Comparison of ENCODE assay signal across 13 cellular contexts in the genomic region with DNA sequence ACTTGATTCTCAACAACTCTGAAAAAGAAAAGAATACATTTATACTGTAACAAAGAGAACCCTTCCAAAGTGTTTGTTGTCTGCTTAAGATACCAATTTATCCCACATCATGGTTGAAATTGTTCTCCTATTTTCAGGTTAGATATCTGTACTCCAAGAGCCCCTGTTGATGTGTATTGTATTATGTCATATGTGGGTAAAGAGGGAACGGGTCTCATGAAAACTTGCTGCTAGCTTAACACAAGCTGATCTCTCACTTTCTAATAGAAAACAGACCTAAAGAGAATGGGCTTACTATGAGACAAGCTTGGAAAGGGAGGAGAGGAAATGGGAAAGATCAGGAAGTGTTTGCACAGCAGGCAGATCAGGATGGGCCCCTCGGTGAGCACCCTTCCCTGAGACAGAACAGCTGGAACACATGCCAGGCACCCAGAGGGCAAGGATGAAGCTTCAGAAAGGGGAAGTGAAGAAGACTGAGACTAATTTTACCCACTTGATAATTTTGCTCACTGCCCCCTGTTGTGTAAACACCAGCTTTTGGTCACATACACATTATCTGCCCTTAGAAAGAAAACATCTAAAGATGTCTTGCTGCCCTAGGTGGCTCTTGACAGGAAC.
DNase-seq lines count a peak whose midpoint lies in the region; ATAC-seq, FAIRE-seq and TF ChIP-seq lines count a peak whose summit lies in the region.
"Had no signal": no experiment of that assay in that cellular context is flagged by ENCODE, and none has a peak within 500 bp of the region (broad histone marks: within the 10 kb centered on the region; RNA-seq: fewer than 3 reads in every experiment).

No MANE protein-coding gene starts in this region.

- H3K4me3 ChIP-seq in endothelial cell of umbilical vein (replicated peaks in 1 of 3; ENCODE audit: insufficient read depth in 1 of 3, low read depth in 1 of 3, low read length in 3 of 3), result no peak overlapping the region
- no peak overlapping the region for H3K4me3 ChIP-seq in tibial nerve
- no peak overlapping the region for H3K4me3 ChIP-seq in right cardiac atrium (ENCODE audit: low read length)
- H3K4me3 ChIP-seq: dorsolateral prefrontal cortex had no signal

- no peak overlapping the region for H3K27ac Mint-ChIP-seq in activated naive CD4-positive, alpha-beta T cell treated with anti-CD3 and anti-CD28 coated beads, Interleukin-2, amount 10 ng/mL, durations not matched to agents 7 days and 5 days
- H3K27ac Mint-ChIP-seq: type B pancreatic cell had no signal

- no peak for FAIRE-seq in endothelial cell of umbilical vein (lab: Jason Lieb, UNC)

- H3K27me3 Mint-ChIP-seq in activated naive CD4-positive, alpha-beta T cell treated with anti-CD3 and anti-CD28 coated beads, Interleukin-2, amount 10 ng/mL, durations not matched to agents 7 days and 5 days, result peaks cover 6% of the 10 kb centered on the region
- H3K27me3 Mint-ChIP-seq: type B pancreatic cell had no signal

- TF ChIP-seq EP300 in tibial nerve (IDR thresholded peaks at IDR 0.05), result no peak

- H3K27ac ChIP-seq in endothelial cell of umbilical vein (ENCODE audit: insufficient read depth, low read depth, low read length), result no peak overlapping the region
- no peak overlapping the region for H3K27ac ChIP-seq in tibial nerve
- H3K27ac ChIP-seq in right cardiac atrium (ENCODE audit: low read length), result no peak overlapping the region
- H3K27ac ChIP-seq: dorsolateral prefrontal cortex had no signal

- 27 to 32% methylated on average over 2 of the region's 2 CpGs for WGBS in tibial nerve, 2 donors
- WGBS in right cardiac atrium, result 31% methylated on average over 2 of the region's 2 CpGs

- TF ChIP-seq POLR2A in endothelial cell of umbilical vein (IDR thresholded peaks at IDR 0.05; ENCODE audit: low read depth, low read length) (no peak), tibial nerve (IDR thresholded peaks at IDR 0.05) (no peak)

- no peak for TF ChIP-seq CTCF in endothelial cell of umbilical vein (IDR thresholded peaks at IDR 0.05; ENCODE audit: extremely low read depth in 1 of 2, insufficient read depth in 1 of 2, low read depth in 1 of 2, low read length in 2 of 2)
- TF ChIP-seq CTCF in tibial nerve (IDR thresholded peaks at IDR 0.05), result no peak

- H3K4me1 ChIP-seq in endothelial cell of umbilical vein (ENCODE audit: control insufficient read depth, extremely low read depth, insufficient read depth, low read length), result peaks cover 15% of the 10 kb centered on the region
- no peaks in the 10 kb centered on the region for H3K4me1 ChIP-seq in tibial nerve
- no peaks in the 10 kb centered on the region for H3K4me1 ChIP-seq in right cardiac atrium (ENCODE audit: control insufficient read depth, insufficient read depth, low read length)

- H3K79me2 ChIP-seq in endothelial cell of umbilical vein (ENCODE audit: control insufficient read depth, insufficient read depth, low read length), result no peaks in the 10 kb centered on the region

- no peak overlapping the region for H3K4me3 Mint-ChIP-seq in activated naive CD4-positive, alpha-beta T cell treated with anti-CD3 and anti-CD28 coated beads, Interleukin-2, amount 10 ng/mL, durations not matched to agents 7 days and 5 days
- H3K4me3 Mint-ChIP-seq: nephron, type B pancreatic cell had no signal

- no peaks in the 10 kb centered on the region for H3K36me3 Mint-ChIP-seq in activated naive CD4-positive, alpha-beta T cell treated with anti-CD3 and anti-CD28 coated beads, Interleukin-2, amount 10 ng/mL, durations not matched to agents 7 days and 5 days

- H3K9me3 ChIP-seq in endothelial cell of umbilical vein (replicated peaks; ENCODE audit: control insufficient read depth, insufficient read depth, low read length), result no peaks in the 10 kb centered on the region
- peaks cover 0 to 2% (median under 1%) of the 10 kb centered on the region in 4 donors for H3K9me3 ChIP-seq in tibial nerve
- no peaks in the 10 kb centered on the region for H3K9me3 ChIP-seq in right cardiac atrium (ENCODE audit: control insufficient read depth, low read length)

- H3K27me3 ChIP-seq in endothelial cell of umbilical vein (ENCODE audit: control insufficient read depth in 2 of 2, insufficient read depth in 2 of 2, low read length in 2 of 2), result no peaks in the 10 kb centered on the region
- H3K27me3 ChIP-seq in tibial nerve, result no peaks in the 10 kb centered on the region
- no peaks in the 10 kb centered on the region for H3K27me3 ChIP-seq in right cardiac atrium (ENCODE audit: control insufficient read depth, insufficient read depth)
- H3K27me3 ChIP-seq: dorsolateral prefrontal cortex had no signal

- no peaks in the 10 kb centered on the region for H3K4me1 Mint-ChIP-seq in activated naive CD4-positive, alpha-beta T cell treated with anti-CD3 and anti-CD28 coated beads, Interleukin-2, amount 10 ng/mL, durations not matched to agents 7 days and 5 days

- no peak overlapping the region for H3K4me2 ChIP-seq in endothelial cell of umbilical vein (ENCODE audit: insufficient read depth, low read length)

- H3K36me3 ChIP-seq in endothelial cell of umbilical vein (ENCODE audit: control insufficient read depth in 2 of 2, extremely low read depth in 1 of 2, insufficient read depth in 2 of 2, low read length in 2 of 2), result no peaks in the 10 kb centered on the region
- no peaks in the 10 kb centered on the region for H3K36me3 ChIP-seq in tibial nerve

- H4K20me1 ChIP-seq in endothelial cell of umbilical vein (replicated peaks; ENCODE audit: control insufficient read depth, extremely low read depth, insufficient read depth, low read length), result no peaks in the 10 kb centered on the region

- ATAC-seq in GM18861 (IDR thresholded peaks at IDR 0.05; ENCODE audit: unreplicated experiment) (peak; percentile 66), GM21717 (IDR thresholded peaks at IDR 0.05; ENCODE audit: unreplicated experiment) (peak; percentile 94), HG03378 (IDR thresholded peaks at IDR 0.05; ENCODE audit: unreplicated experiment) (peak; percentile 88), right cardiac atrium (no peak)

- H3K9me1 ChIP-seq in endothelial cell of umbilical vein (replicated peaks; ENCODE audit: control insufficient read depth, extremely low read depth, insufficient read depth, low read length), result no peaks in the 10 kb centered on the region

- intact Hi-C loops in endothelial cell of umbilical vein (cut with micrococcal nuclease), result loop anchor here (2.0 to 5.0 kb wide), 2 partner anchors 233 to 435 kb away; no protein-coding TSS in a partner anchor
- intact Hi-C loops in right cardiac atrium (cut with DNase I), result no loop called here

- peak overlapping the region; percentile 59 for H2AFZ ChIP-seq in endothelial cell of umbilical vein (ENCODE audit: low read depth, low read length)

- H3K9ac ChIP-seq in endothelial cell of umbilical vein (replicated peaks; ENCODE audit: extremely low read depth, insufficient read depth, low read length), result no peak overlapping the region

- DNase-seq in endothelial cell of umbilical vein (ENCODE audit: low read depth, low spot score) (peak; percentile 9), tibial nerve (ENCODE audit: low spot score in 2 of 2) (no peak), right cardiac atrium (no peak), NCI-H748 (lab: John Stamatoyannopoulos, UW; ENCODE audit: unreplicated experiment) (no peak)
- no peak for DNase-seq in activated naive CD4-positive, alpha-beta T cell treated with anti-CD3 and anti-CD28 coated beads, Interleukin-2, amount 10 ng/mL, durations not matched to agents 7 days and 5 days
- DNase-seq: activated gamma-delta T cell treated with Interleukin-2 at 50 U/mL for 16 hours, DMS153, dorsolateral prefrontal cortex had no signal

- peaks cover 4% of the 10 kb centered on the region for H3K9me3 Mint-ChIP-seq in activated naive CD4-positive, alpha-beta T cell treated with anti-CD3 and anti-CD28 coated beads, Interleukin-2, amount 10 ng/mL, durations not matched to agents 7 days and 5 days

- CTCF ChIA-PET in endothelial cell of umbilical vein (lab: Charles Lee), result interaction anchor here (1.1 to 1.9 kb wide), 4 partner anchors 19 to 436 kb away, joined by 3 to 7 read pairs (median 5); no protein-coding TSS in a partner anchor
- CTCF ChIA-PET in activated naive CD4-positive, alpha-beta T cell treated with anti-CD3 and anti-CD28 coated beads, Interleukin-2, amount 10 ng/mL, durations not matched to agents 7 days and 5 days (lab: Charles Lee), result no interaction called here

- POLR2A ChIA-PET in endothelial cell of umbilical vein (lab: Charles Lee), result no interaction called here

- dilution Hi-C loops in endothelial cell of umbilical vein (cut with MboI; ENCODE audit: extremely low pct_ligation_motif_present, low sequenced_read_pairs), result no loop called here

- BruUV-seq in endothelial cell of umbilical vein (replicated peaks; lab: Mats Ljungman, UMichigan), result no TSS peak

TF ChIP-seq in endothelial cell of umbilical vein, 7 proteins besides CTCF, POLR2A, EP300 and RAD21:
- TF ChIP-seq, protein P1, sequence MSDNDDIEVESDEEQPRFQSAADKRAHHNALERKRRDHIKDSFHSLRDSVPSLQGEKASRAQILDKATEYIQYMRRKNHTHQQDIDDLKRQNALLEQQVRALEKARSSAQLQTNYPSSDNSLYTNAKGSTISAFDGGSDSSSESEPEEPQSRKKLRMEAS (IDR thresholded peaks at IDR 0.05; ENCODE audit: insufficient read depth, insufficient read length), result no peak
- TF ChIP-seq POLR2AphosphoS5 (IDR thresholded peaks at IDR 0.05; ENCODE audit: insufficient read depth, low read depth, low read length) (no peak), GATA2 (IDR thresholded peaks at IDR 0.05; ENCODE audit: insufficient read depth, insufficient read length, low read depth, low read length) (no peak), EZH2 (IDR thresholded peaks at IDR 0.05; ENCODE audit: borderline replicate concordance, low read depth, low read length, severe bottlenecking) (no peak), JUN (IDR thresholded peaks at IDR 0.05; ENCODE audit: borderline replicate concordance, insufficient read depth, insufficient read length, low read depth) (no peak), FOS (IDR thresholded peaks at IDR 0.05; ENCODE audit: borderline replicate concordance, insufficient read depth, low read length) (no peak), MYC (IDR thresholded peaks at IDR 0.05; ENCODE audit: low read depth, low read length) (no peak)

Comparison
In these comparisons a context has a peak if more than half of its experiments do, and no peak if none do; other contexts are left out.
1. ATAC-seq: peak in GM18861 (single experiment), GM21717 (single experiment) and HG03378 (single experiment); none in right cardiac atrium (0 of 2).